1 cellular context compared by ENCODE assay signal in genomic region chr3:45943207-45943846, GRCh38.
TF ChIP-seq lines count a peak whose summit lies in the region.

TSS of gene CXCR6 (plus strand) at chr3:45943464. CDS start at chr3:45946482, 3,018 bp downstream.

TF ChIP-seq in GM23338, 12 proteins besides CTCF, POLR2A, EP300 and RAD21 (continued from another document):
- TF ChIP-seq ZNF462 (CRISPR knock-in tag; IDR thresholded peaks at IDR 0.05): no peak
- TF ChIP-seq CREB1 (CRISPR knock-in tag; IDR thresholded peaks at IDR 0.05; ENCODE audit: low read depth): no peak
- no peak for TF ChIP-seq POLR2AphosphoS5 (IDR thresholded peaks at IDR 0.05; ENCODE audit: low read depth)
- TF ChIP-seq, protein P1, sequence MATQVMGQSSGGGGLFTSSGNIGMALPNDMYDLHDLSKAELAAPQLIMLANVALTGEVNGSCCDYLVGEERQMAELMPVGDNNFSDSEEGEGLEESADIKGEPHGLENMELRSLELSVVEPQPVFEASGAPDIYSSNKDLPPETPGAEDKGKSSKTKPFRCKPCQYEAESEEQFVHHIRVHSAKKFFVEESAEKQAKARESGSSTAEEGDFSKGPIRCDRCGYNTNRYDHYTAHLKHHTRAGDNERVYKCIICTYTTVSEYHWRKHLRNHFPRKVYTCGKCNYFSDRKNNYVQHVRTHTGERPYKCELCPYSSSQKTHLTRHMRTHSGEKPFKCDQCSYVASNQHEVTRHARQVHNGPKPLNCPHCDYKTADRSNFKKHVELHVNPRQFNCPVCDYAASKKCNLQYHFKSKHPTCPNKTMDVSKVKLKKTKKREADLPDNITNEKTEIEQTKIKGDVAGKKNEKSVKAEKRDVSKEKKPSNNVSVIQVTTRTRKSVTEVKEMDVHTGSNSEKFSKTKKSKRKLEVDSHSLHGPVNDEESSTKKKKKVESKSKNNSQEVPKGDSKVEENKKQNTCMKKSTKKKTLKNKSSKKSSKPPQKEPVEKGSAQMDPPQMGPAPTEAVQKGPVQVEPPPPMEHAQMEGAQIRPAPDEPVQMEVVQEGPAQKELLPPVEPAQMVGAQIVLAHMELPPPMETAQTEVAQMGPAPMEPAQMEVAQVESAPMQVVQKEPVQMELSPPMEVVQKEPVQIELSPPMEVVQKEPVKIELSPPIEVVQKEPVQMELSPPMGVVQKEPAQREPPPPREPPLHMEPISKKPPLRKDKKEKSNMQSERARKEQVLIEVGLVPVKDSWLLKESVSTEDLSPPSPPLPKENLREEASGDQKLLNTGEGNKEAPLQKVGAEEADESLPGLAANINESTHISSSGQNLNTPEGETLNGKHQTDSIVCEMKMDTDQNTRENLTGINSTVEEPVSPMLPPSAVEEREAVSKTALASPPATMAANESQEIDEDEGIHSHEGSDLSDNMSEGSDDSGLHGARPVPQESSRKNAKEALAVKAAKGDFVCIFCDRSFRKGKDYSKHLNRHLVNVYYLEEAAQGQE (IDR thresholded peaks at IDR 0.05; ENCODE audit: unreplicated experiment): no peak
- no peak for TF ChIP-seq ZNF114 (CRISPR knock-in tag; IDR thresholded peaks at IDR 0.05)
- TF ChIP-seq NANOG (IDR thresholded peaks at IDR 0.05; ENCODE audit: borderline replicate concordance): no peak
- no peak for TF ChIP-seq STAT1 (IDR thresholded peaks at IDR 0.05; ENCODE audit: unreplicated experiment)
- no peak for TF ChIP-seq EZH2phosphoT487 (IDR thresholded peaks at IDR 0.05; ENCODE audit: unreplicated experiment)
- TF ChIP-seq JUNB (IDR thresholded peaks at IDR 0.05; ENCODE audit: unreplicated experiment): no peak
- TF ChIP-seq ETS1 (IDR thresholded peaks at IDR 0.05): no peak
- TF ChIP-seq ZNF331 (CRISPR knock-in tag; IDR thresholded peaks at IDR 0.05; ENCODE audit: low read depth): no peak
